8 cellular contexts compared by ENCODE assay signal in the genomic region with DNA sequence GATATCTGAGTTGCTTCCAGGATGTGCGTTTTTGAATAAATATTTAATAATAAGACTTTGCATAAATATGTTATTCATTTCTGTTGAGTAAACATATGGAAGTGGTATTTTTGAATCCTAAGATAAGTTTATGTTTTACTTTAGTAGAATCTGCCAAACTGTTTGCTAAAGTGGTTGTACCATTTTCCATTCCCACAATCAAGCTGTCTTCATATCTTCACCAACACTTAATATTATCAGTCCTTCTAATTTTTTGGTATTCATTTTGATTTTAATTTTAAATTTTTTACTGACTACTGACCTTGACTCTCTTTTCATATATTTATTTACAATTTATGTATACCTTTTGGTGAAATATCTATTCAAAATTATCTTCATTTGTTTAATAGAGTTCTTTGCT.
"Had no signal": no experiment of that assay in that cellular context is flagged by ENCODE, and none has a peak within 500 bp of the region (broad histone marks: within the 10 kb centered on the region; RNA-seq: fewer than 3 reads in every experiment).

No MANE protein-coding gene starts in this region.

- H3K9me3 Mint-ChIP-seq: GM23338 had no signal

- DNase-seq: H9, HCEC 1CT, HFFc6, IMR-90, KBM-7 had no signal

- H3K27ac Mint-ChIP-seq: GM23338, H9, HFFc6 had no signal

- H3K4me1 Mint-ChIP-seq: GM23338, H9 had no signal

- H3K4me3 ChIP-seq: GM23338 had no signal

- H3K4me3 Mint-ChIP-seq: GM23338, H9, HFFc6 had no signal

- FAIRE-seq: H1, HTR-8/SVneo had no signal
